Comparison of ENCODE assay signal across 9 cellular contexts in the genomic region with DNA sequence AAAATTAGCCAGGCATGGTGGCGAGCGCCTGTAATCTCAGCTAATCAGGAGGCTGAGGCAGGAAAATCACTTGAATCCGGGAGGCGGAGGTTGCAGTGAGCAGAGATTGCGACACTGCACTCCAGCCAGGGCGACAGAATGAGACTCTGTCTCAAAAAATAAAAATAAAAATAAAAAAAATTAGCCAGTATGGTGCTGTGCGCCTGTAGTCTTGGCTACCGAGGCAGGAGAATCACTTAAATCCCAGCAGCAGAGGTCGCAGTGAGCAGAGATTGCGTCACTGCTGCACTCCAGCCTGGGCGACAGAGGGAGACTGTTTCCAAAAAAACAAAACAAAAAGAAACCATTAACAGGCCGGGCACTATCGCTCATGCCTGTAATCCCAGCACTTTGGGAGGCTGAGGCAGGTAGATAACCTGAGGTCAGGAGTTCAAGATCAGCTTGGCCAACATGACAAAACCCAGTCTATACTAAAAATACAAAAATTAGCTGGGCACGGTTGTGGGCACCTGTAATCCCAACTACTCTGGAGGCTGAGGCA. TPM values are rescaled to one million over a fixed set of nuclear protein-coding genes. Genes with fewer than 3 reads are reported as not detected.
DNase-seq lines count a peak whose midpoint lies in the region; TF ChIP-seq lines count a peak whose summit lies in the region.
"Not testable (repeated sequence)": the region's sequence is repeated elsewhere in the genome, so short reads cannot be mapped to it uniquely, and the experiment has no call there.
"Had no signal": no experiment of that assay in that cellular context is flagged by ENCODE, and none has a peak within 500 bp of the region (broad histone marks: within the 10 kb centered on the region; RNA-seq: fewer than 3 reads in every experiment).

No MANE protein-coding gene starts in this region.

- H3K36me3 Mint-ChIP-seq in endodermal cell (ENCODE audit: low read depth), result peaks cover 40% of the 10 kb centered on the region

- H3K4me1 Mint-ChIP-seq in endodermal cell, result not testable (repeated sequence)

- not testable (repeated sequence) for H3K27me3 ChIP-seq in endodermal cell (ENCODE audit: control insufficient read depth, insufficient read depth, low read length, poor library complexity, severe bottlenecking); uterus

- not testable (repeated sequence) for H3K4me3 Mint-ChIP-seq in endodermal cell

- not testable (repeated sequence) for H3K27me3 Mint-ChIP-seq in endodermal cell (ENCODE audit: insufficient read depth)

- peaks cover 12% of the 10 kb centered on the region for H3K9me3 Mint-ChIP-seq in endodermal cell

- intact Hi-C loops in uterus (cut with DNase I; ENCODE audit: low total_unique reads), result not testable (repeated sequence)

- H3K27ac ChIP-seq in endodermal cell (ENCODE audit: low read depth, low read length), result not testable (repeated sequence)
- peak overlapping the region; percentile 49 to 71 for H3K27ac ChIP-seq in uterus

- H3K4me1 ChIP-seq in endodermal cell (ENCODE audit: control insufficient read depth, insufficient read depth, low read length); uterus: not testable (repeated sequence)

- DNase-seq in EL, result peak; percentile 63
- DNase-seq in KG1 (lab: John Stamatoyannopoulos, UW), result peak; percentile 22
- DNase-seq in SHP77 treated with DMSO at 0.1 percent for 48 hours (lab: John Stamatoyannopoulos, UW), result peak; percentile 76
- DNase-seq in activated gamma-delta T cell treated with Interleukin-2 at 50 U/mL for 16 hours, result peak; percentile 38
- peak; percentile 85 for DNase-seq in endodermal cell
- DNase-seq in kidney glomerular epithelial cell (lab: John Stamatoyannopoulos, UW), result peak; percentile 4
- peak; percentile 66 for DNase-seq in putamen (ENCODE audit: low spot score)
- DNase-seq in uterus, result peak; percentile 64 to 70

- 78 to 86% methylated on average over 6 to 13 of the region's 14 CpGs for WGBS in endodermal cell (ENCODE audit: insufficient coverage in 1 of 2, insufficient read length in 1 of 2), 2 experiments

- not testable (repeated sequence) for H3K27ac Mint-ChIP-seq in endodermal cell

- peaks cover 14% of the 10 kb centered on the region for H3K9me3 ChIP-seq in endodermal cell (ENCODE audit: control insufficient read depth, low read length)
- H3K9me3 ChIP-seq in uterus, result not testable (repeated sequence)

- H3K36me3 ChIP-seq in endodermal cell (ENCODE audit: control insufficient read depth, insufficient read depth, low read length), result peaks cover 33% of the 10 kb centered on the region
- not testable (repeated sequence) for H3K36me3 ChIP-seq in uterus

- TF ChIP-seq CTCF in endodermal cell (conservative IDR thresholded peaks at IDR 0.05) (peak; percentile 82), uterus (IDR thresholded peaks at IDR 0.05) (peak; percentile 44 to 69 (median 60))

- not testable (repeated sequence) for H3K4me3 ChIP-seq in endodermal cell (ENCODE audit: low read length); uterus

- not testable (repeated sequence) for TF ChIP-seq POLR2A in uterus (IDR thresholded peaks at IDR 0.05)

- H3K9ac ChIP-seq in endodermal cell (ENCODE audit: extremely low read depth, low read length, poor library complexity, severe bottlenecking), result not testable (repeated sequence)

RNA-seq across cellular contexts. Expression of gene AVP, which starts 33.4 kb away (rescaled TPM):
- not detected for total RNA-seq in endodermal cell
- not detected for polyA plus RNA-seq in endodermal cell (2013, experiment 1 of 2)
- not detected for polyA plus RNA-seq in endodermal cell (2013, experiment 2 of 2)
- total RNA-seq in uterus, result not detected
- total RNA-seq: colonic mucosa had no signal

RNA-seq across cellular contexts. Expression of gene FASTKD5, which starts 41.8 kb away (rescaled TPM):
- total RNA-seq in endodermal cell (10 to 100 TPM; 13.9 to 20.0 TPM), uterus (10 to 100 TPM; 12.3 to 17.2 (median 12.7) TPM)
- 11.9 TPM for polyA plus RNA-seq in endodermal cell (2013, experiment 1 of 2)
- 10.1 TPM for polyA plus RNA-seq in endodermal cell (2013, experiment 2 of 2)

RNA-seq across cellular contexts. Expression of gene UBOX5, which starts 41.8 kb away (rescaled TPM):
- total RNA-seq in endodermal cell (10 to 100 TPM in 1 of 2 donors, 1 to 10 TPM in 1; 5.3 to 10.8 TPM), uterus (10 to 100 TPM in 2 of 4 donors, 1 to 10 TPM in 2; 2.6 to 14.1 (median 8.5) TPM)
- 6.6 TPM for polyA plus RNA-seq in endodermal cell (2013, experiment 1 of 2)
- 6.8 TPM for polyA plus RNA-seq in endodermal cell (2013, experiment 2 of 2)

RNA-seq across cellular contexts. Expression of gene OXT, which starts 46.5 kb away (rescaled TPM):
- total RNA-seq in endodermal cell (not detected), uterus (1 to 10 TPM in 1 of 4 donors, not detected in 3; 4.2 TPM)
- not detected for polyA plus RNA-seq in endodermal cell (2013, experiment 1 of 2)
- not detected for polyA plus RNA-seq in endodermal cell (2013, experiment 2 of 2)
- total RNA-seq: colonic mucosa had no signal

RNA-seq across cellular contexts. Expression of gene LZTS3, which starts 55.4 kb away (rescaled TPM):
- total RNA-seq in endodermal cell (10 to 100 TPM; 26.8 to 27.7 TPM), uterus (10 to 100 TPM in 2 of 4 donors, 1 to 10 TPM in 2; 3.6 to 13.1 (median 8.2) TPM)
- 8.8 TPM for polyA plus RNA-seq in endodermal cell (2013, experiment 1 of 2)
- polyA plus RNA-seq in endodermal cell (2013, experiment 2 of 2), result 7.5 TPM

Comparison
In these comparisons a context has a peak if more than half of its experiments do, and no peak if none do; other contexts are left out.
1. DNase-seq: peak in every context shown above with its lines; median percentile 85 in endodermal cell; 76 in SHP77 treated with DMSO at 0.1 percent for 48 hours; 67 in uterus; 66 in putamen; 63 in EL; 38 in activated gamma-delta T cell treated with Interleukin-2 at 50 U/mL for 16 hours; 22 in KG1; 4 in kidney glomerular epithelial cell.